In the genomic region with DNA sequence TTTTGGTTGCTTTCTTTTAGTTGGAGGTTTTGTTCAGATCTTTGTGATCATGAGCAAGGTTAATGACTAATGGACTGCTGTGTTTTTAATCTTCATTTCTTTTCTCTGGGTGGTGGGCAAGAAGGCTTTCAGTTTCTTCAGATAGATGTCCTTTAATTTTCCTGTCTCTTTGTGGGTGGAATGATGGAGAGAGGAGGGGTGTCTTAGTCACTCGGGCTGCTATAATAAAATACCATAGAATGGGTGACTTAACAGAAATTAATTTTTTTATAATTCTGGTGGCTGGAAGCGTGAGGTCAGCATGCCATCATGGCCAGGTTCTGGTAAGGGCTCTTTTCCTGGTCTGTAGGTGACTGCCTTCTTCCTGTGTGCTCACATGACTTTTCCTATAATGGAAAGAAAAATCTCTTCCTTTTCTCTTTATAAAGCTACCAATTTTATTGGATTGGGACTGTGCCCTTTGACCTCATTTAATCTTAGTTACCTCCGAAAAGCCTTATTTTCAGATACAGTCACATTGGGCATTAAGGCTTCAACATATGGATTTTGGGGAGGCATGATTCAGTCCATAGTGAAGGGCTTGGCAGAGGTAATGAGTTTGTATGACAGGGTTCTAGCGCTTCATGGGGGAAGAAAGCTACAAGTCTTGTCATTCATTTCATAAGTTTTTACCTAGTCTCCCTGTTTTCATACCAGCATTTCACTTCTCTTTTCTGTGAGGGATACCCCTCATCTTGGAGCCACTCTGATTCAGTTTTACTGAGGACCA, we compare ENCODE assay signal across 1 cellular context.
TF ChIP-seq lines count a peak whose summit lies in the region.

No MANE protein-coding gene starts in this region.

TF ChIP-seq in HepG2, 621 proteins besides CTCF, POLR2A, EP300 and RAD21 (continued from another document):
- TF ChIP-seq ZBTB38 (CRISPR knock-in tag; IDR thresholded peaks at IDR 0.05), result no peak
- TF ChIP-seq ZSCAN31 (CRISPR knock-in tag; IDR thresholded peaks at IDR 0.05; ENCODE audit: low read depth), result no peak
- no peak for TF ChIP-seq ZNF652 (CRISPR knock-in tag; IDR thresholded peaks at IDR 0.05; ENCODE audit: borderline replicate concordance, low read depth)
- TF ChIP-seq ZZZ3 (CRISPR knock-in tag; IDR thresholded peaks at IDR 0.05; ENCODE audit: borderline replicate concordance), result no peak
- TF ChIP-seq ZMYM3 (CRISPR knock-in tag; IDR thresholded peaks at IDR 0.05), result no peak
- no peak for TF ChIP-seq ARID3A (IDR thresholded peaks at IDR 0.05; ENCODE audit: low read depth, low read length)
- TF ChIP-seq TBX3 (IDR thresholded peaks at IDR 0.05; ENCODE audit: borderline replicate concordance), result no peak
- TF ChIP-seq YEATS2 (CRISPR knock-in tag; IDR thresholded peaks at IDR 0.05; ENCODE audit: borderline replicate concordance), result no peak
- TF ChIP-seq ZSCAN30 (CRISPR knock-in tag; IDR thresholded peaks at IDR 0.05), result no peak
- TF ChIP-seq ZNF619 (CRISPR knock-in tag; IDR thresholded peaks at IDR 0.05), result no peak
- TF ChIP-seq, protein P1, sequence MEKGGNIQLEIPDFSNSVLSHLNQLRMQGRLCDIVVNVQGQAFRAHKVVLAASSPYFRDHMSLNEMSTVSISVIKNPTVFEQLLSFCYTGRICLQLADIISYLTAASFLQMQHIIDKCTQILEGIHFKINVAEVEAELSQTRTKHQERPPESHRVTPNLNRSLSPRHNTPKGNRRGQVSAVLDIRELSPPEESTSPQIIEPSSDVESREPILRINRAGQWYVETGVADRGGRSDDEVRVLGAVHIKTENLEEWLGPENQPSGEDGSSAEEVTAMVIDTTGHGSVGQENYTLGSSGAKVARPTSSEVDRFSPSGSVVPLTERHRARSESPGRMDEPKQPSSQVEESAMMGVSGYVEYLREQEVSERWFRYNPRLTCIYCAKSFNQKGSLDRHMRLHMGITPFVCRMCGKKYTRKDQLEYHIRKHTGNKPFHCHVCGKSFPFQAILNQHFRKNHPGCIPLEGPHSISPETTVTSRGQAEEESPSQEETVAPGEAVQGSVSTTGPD (CRISPR knock-in tag; IDR thresholded peaks at IDR 0.05), result no peak
- TF ChIP-seq KLF9 (CRISPR knock-in tag; IDR thresholded peaks at IDR 0.05; ENCODE audit: low read depth), result no peak
- TF ChIP-seq FUBP1 (CRISPR knock-in tag; IDR thresholded peaks at IDR 0.05; ENCODE audit: borderline replicate concordance), result no peak
- no peak for TF ChIP-seq PRDM10 (CRISPR knock-in tag; IDR thresholded peaks at IDR 0.05; ENCODE audit: low read depth)
- TF ChIP-seq EZH2 (conservative IDR thresholded peaks at IDR 0.05; ENCODE audit: low read depth, low read length), result no peak
- no peak for TF ChIP-seq KLF13 (CRISPR knock-in tag; IDR thresholded peaks at IDR 0.05)
- TF ChIP-seq, protein P2, sequence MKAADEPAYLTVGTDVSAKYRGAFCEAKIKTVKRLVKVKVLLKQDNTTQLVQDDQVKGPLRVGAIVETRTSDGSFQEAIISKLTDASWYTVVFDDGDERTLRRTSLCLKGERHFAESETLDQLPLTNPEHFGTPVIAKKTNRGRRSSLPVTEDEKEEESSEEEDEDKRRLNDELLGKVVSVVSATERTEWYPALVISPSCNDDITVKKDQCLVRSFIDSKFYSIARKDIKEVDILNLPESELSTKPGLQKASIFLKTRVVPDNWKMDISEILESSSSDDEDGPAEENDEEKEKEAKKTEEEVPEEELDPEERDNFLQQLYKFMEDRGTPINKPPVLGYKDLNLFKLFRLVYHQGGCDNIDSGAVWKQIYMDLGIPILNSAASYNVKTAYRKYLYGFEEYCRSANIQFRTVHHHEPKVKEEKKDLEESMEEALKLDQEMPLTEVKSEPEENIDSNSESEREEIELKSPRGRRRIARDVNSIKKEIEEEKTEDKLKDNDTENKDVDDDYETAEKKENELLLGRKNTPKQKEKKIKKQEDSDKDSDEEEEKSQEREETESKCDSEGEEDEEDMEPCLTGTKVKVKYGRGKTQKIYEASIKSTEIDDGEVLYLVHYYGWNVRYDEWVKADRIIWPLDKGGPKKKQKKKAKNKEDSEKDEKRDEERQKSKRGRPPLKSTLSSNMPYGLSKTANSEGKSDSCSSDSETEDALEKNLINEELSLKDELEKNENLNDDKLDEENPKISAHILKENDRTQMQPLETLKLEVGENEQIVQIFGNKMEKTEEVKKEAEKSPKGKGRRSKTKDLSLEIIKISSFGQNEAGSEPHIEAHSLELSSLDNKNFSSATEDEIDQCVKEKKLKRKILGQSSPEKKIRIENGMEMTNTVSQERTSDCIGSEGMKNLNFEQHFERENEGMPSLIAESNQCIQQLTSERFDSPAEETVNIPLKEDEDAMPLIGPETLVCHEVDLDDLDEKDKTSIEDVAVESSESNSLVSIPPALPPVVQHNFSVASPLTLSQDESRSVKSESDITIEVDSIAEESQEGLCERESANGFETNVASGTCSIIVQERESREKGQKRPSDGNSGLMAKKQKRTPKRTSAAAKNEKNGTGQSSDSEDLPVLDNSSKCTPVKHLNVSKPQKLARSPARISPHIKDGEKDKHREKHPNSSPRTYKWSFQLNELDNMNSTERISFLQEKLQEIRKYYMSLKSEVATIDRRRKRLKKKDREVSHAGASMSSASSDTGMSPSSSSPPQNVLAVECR (CRISPR knock-in tag; IDR thresholded peaks at IDR 0.05; ENCODE audit: borderline replicate concordance), result no peak
- no peak for TF ChIP-seq DPF2 (CRISPR knock-in tag; IDR thresholded peaks at IDR 0.05; ENCODE audit: borderline replicate concordance, low read depth)
